Comparison of ENCODE assay signal across 1 cellular context in genomic region chr12:132781938-132782337, GRCh38.
TF ChIP-seq lines count a peak whose summit lies in the region.

No MANE protein-coding gene starts in this region.

TF ChIP-seq in K562, 482 proteins besides CTCF, POLR2A, EP300 and RAD21:
- no peak for TF ChIP-seq RBM25 (IDR thresholded peaks at IDR 0.05; ENCODE audit: low read depth, low read length, severe bottlenecking)
- peak; percentile 46; the same call in 1 of the 2 replicates for TF ChIP-seq POLR2G (IDR thresholded peaks at IDR 0.05; ENCODE audit: low read depth, low read length)
- TF ChIP-seq RHOXF2B (CRISPR knock-in tag; conservative IDR thresholded peaks at IDR 0.05) = no peak
